25 cellular contexts compared by ENCODE assay signal in the genomic region with DNA sequence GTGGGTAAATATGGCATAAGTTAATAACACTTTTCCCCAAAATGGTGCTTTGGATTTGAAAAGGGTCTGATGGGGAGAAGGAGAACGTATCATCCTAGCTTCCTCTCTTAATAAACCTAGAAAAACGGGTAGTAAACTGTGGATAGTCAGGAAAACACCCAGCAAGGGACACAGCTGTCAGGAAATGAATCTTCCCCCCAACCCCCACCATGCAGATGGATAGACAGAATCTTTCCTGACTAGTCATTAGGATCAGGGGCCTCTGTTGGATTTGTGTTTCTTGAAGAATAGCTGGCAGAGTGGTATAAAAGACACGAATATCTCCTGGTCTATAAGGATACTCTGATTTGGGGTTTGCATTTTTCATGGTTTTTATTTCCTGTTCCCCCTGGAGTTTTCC. TPM values are rescaled to one million over a fixed set of nuclear protein-coding genes. Genes with fewer than 3 reads are reported as not detected.
DNase-seq lines count a peak whose midpoint lies in the region; ATAC-seq and TF ChIP-seq lines count a peak whose summit lies in the region.
"Had no signal": no experiment of that assay in that cellular context is flagged by ENCODE, and none has a peak within 500 bp of the region (broad histone marks: within the 10 kb centered on the region; RNA-seq: fewer than 3 reads in every experiment).

No MANE protein-coding gene starts in this region.

- intact Hi-C loops in CD4-positive, alpha-beta memory T cell (cut with micrococcal nuclease): loop anchor here (10.0 kb wide), 1 partner anchor 52 kb away; a partner anchor contains a TSS

- no peak for DNase-seq in CD4-positive, alpha-beta memory T cell
- peak; percentile 34 for DNase-seq in HCEC 1CT
- DNase-seq in HEK293T (ENCODE audit: extremely low spot score): no peak
- DNase-seq: activated CD4-positive, alpha-beta T cell treated with anti-CD3 and anti-CD28 coated beads, Interleukin-2, amount 50 U/mL, for 4 hours; activated gamma-delta T cell; amygdala; Caco-2; central memory CD4-positive, alpha-beta T cell; left ventricle myocardium inferior; NCI-H748 treated with DMSO at 0.1 percent for 48 hours; stimulated activated CD4-positive, alpha-beta T cell treated with anti-CD3 and anti-CD28 coated beads, Interleukin-4, amount 100 ng/mL, for 1 hour; T-helper 2 cell; transverse colon had no signal

- CTCF ChIA-PET in CD4-positive, alpha-beta memory T cell (lab: Charles Lee; ENCODE audit: partially characterized antibody): interaction anchor here (6.1 kb wide), 1 partner anchor 22 kb away, joined by 21 read pairs; a partner anchor contains a TSS
- CTCF ChIA-PET in HEK293T (lab: Yijun Ruan, JAX): no interaction called here

- no peak overlapping the region for H3K27ac ChIP-seq in CD4-positive, alpha-beta memory T cell (ENCODE audit: low read depth, low read length)
- H3K27ac ChIP-seq in muscle layer of duodenum (ENCODE audit: low read length): peak overlapping the region; percentile 12
- H3K27ac ChIP-seq: HL-60, prostate gland, SJSA1, VCaP had no signal

- no peaks in the 10 kb centered on the region for H3K27me3 ChIP-seq in CD4-positive, alpha-beta memory T cell (ENCODE audit: insufficient read depth, low read length)
- H3K27me3 ChIP-seq in muscle layer of duodenum (ENCODE audit: low read depth, low read length): no peaks in the 10 kb centered on the region
- H3K27me3 ChIP-seq: SJSA1, transverse colon had no signal

- H3K4me1 ChIP-seq in CD4-positive, alpha-beta memory T cell (ENCODE audit: insufficient read depth, low read length): peaks cover 15% of the 10 kb centered on the region
- H3K4me1 ChIP-seq in muscle layer of duodenum (ENCODE audit: control insufficient read depth in 1 of 2, insufficient read depth in 2 of 2, low read length in 2 of 2): peaks cover 0 to 17% of the 10 kb centered on the region in 2 donors
- H3K4me1 ChIP-seq: Caco-2, SJSA1 had no signal

- H3K27me3 Mint-ChIP-seq in CD4-positive, alpha-beta memory T cell: no peaks in the 10 kb centered on the region
- H3K27me3 Mint-ChIP-seq in brain: peaks cover 3% of the 10 kb centered on the region
- H3K27me3 Mint-ChIP-seq: stimulated activated naive CD8-positive, alpha-beta T cell treated with anti-CD3 and anti-CD28 coated beads, Interleukin-15, Interleukin-2, amounts not matched to agents 100 ng/mL and 50 ng/mL, for 24 hours had no signal

- H3K9me3 Mint-ChIP-seq in CD4-positive, alpha-beta memory T cell: peaks cover 0 to 3% (median 0%) of the 10 kb centered on the region in 8 donors
- H3K9me3 Mint-ChIP-seq in brain: peaks cover 0 to 3% (median 0%) of the 10 kb centered on the region in 5 experiments
- H3K9me3 Mint-ChIP-seq: stimulated activated naive CD8-positive, alpha-beta T cell treated with anti-CD3 and anti-CD28 coated beads, Interleukin-15, Interleukin-2, amounts not matched to agents 100 ng/mL and 50 ng/mL, for 24 hours had no signal

- peaks cover 49 to 56% of the 10 kb centered on the region in 2 donors for H3K36me3 Mint-ChIP-seq in CD4-positive, alpha-beta memory T cell
- H3K36me3 Mint-ChIP-seq in brain: peaks cover 43% of the 10 kb centered on the region

- peaks cover 29% of the 10 kb centered on the region for H3K36me3 ChIP-seq in CD4-positive, alpha-beta memory T cell (ENCODE audit: insufficient read depth, low read length)
- H3K36me3 ChIP-seq in muscle layer of duodenum (ENCODE audit: control insufficient read depth in 1 of 2, insufficient read depth in 2 of 2, low read length in 2 of 2): peaks cover 16 to 43% of the 10 kb centered on the region in 2 donors
- H3K36me3 ChIP-seq: prostate gland, transverse colon had no signal

- no peak overlapping the region for H3K4me3 Mint-ChIP-seq in CD4-positive, alpha-beta memory T cell
- no peak overlapping the region for H3K4me3 Mint-ChIP-seq in brain
- H3K4me3 Mint-ChIP-seq: stimulated activated naive CD8-positive, alpha-beta T cell treated with anti-CD3 and anti-CD28 coated beads, Interleukin-15, Interleukin-2, amounts not matched to agents 100 ng/mL and 50 ng/mL, for 24 hours had no signal

- H3K4me3 ChIP-seq in CD4-positive, alpha-beta memory T cell (ENCODE audit: low read length in 2 of 2): no peak overlapping the region
- no peak overlapping the region for H3K4me3 ChIP-seq in muscle layer of duodenum (ENCODE audit: low read depth in 1 of 2, low read length in 2 of 2)
- H3K4me3 ChIP-seq: left ventricle myocardium inferior, prostate gland, SJSA1, smooth muscle cell, transverse colon had no signal

- ATAC-seq in HG03139 (IDR thresholded peaks at IDR 0.05; ENCODE audit: unreplicated experiment) (no peak), GM19023 (IDR thresholded peaks at IDR 0.05; ENCODE audit: unreplicated experiment) (no peak)
- ATAC-seq: Panc1 had no signal

- POLR2A ChIA-PET in CD4-positive, alpha-beta memory T cell (lab: Charles Lee; ENCODE audit: partially characterized antibody): interaction anchor here (0.9 to 5.8 kb wide), 2 partner anchors 22 to 33 kb away, joined by 3 to 69 read pairs; a partner anchor contains a TSS
- POLR2A ChIA-PET in HEK293T (lab: Yijun Ruan, JAX): no interaction called here

- H3K4me1 Mint-ChIP-seq in CD4-positive, alpha-beta memory T cell: peaks cover 24 to 32% (median 28%) of the 10 kb centered on the region in 4 donors
- H3K4me1 Mint-ChIP-seq in brain: peaks cover 27% of the 10 kb centered on the region

- H3K9me3 ChIP-seq in CD4-positive, alpha-beta memory T cell (ENCODE audit: control insufficient read depth in 1 of 2, low read length in 2 of 2): no peaks in the 10 kb centered on the region
- no peaks in the 10 kb centered on the region for H3K9me3 ChIP-seq in muscle layer of duodenum (ENCODE audit: control insufficient read depth in 1 of 2, low read length in 2 of 2)
- H3K9me3 ChIP-seq: Caco-2, left ventricle myocardium inferior, prostate gland, SJSA1, transverse colon had no signal

- H3K27ac Mint-ChIP-seq in CD4-positive, alpha-beta memory T cell: peak overlapping the region; percentile 48 to 89 (median 73)
- H3K27ac Mint-ChIP-seq in brain: peak overlapping the region in 3 of 5 experiments; percentile 77 to 95 (median 92)
- H3K27ac Mint-ChIP-seq: stimulated activated naive CD8-positive, alpha-beta T cell treated with anti-CD3 and anti-CD28 coated beads, Interleukin-15, Interleukin-2, amounts not matched to agents 100 ng/mL and 50 ng/mL, for 24 hours had no signal

- TF ChIP-seq CTCF in brain (conservative IDR thresholded peaks at IDR 0.05): no peak

TF ChIP-seq in HEK293T, 16 proteins besides CTCF, POLR2A, EP300 and RAD21:
- TF ChIP-seq L3MBTL2 (conservative IDR thresholded peaks at IDR 0.05) (no peak), CTBP1 (IDR thresholded peaks at IDR 0.05; ENCODE audit: borderline replicate concordance) (no peak)

RNA-seq across cellular contexts. Expression of a gene that starts 22.5 kb away (rescaled TPM):
- total RNA-seq in CD4-positive, alpha-beta memory T cell: 10 to 100 TPM; 39.5 to 41.2 TPM
- polyA plus RNA-seq in CD4-positive, alpha-beta memory T cell: 10 to 100 TPM in 1 of 2 donors, 1 to 10 TPM in 1; 5.5 to 36.7 TPM
- polyA plus RNA-seq in brain (ENCODE audit: insufficient read depth, low read depth, low replicate concordance): not detected
- total RNA-seq: Caco-2, Daoy, left ventricle myocardium inferior had no signal

RNA-seq across cellular contexts. Expression of a gene that starts 53.0 kb away (rescaled TPM):
- 10 to 100 TPM; 26.5 to 29.3 TPM for total RNA-seq in CD4-positive, alpha-beta memory T cell
- under 1 TPM; 0.29 to 0.40 TPM for polyA plus RNA-seq in CD4-positive, alpha-beta memory T cell
- 0.92 TPM for polyA plus RNA-seq in brain (ENCODE audit: insufficient read depth, low read depth, low replicate concordance)

RNA-seq across cellular contexts. Expression of a gene that starts 53.0 kb away (rescaled TPM):
- 100 to 1,000 TPM; 132 to 141 TPM for total RNA-seq in CD4-positive, alpha-beta memory T cell
- 10 to 100 TPM; 50.9 to 55.0 TPM for polyA plus RNA-seq in CD4-positive, alpha-beta memory T cell
- 22.6 TPM for polyA plus RNA-seq in brain (ENCODE audit: insufficient read depth, low read depth, low replicate concordance)
